In the genomic region with DNA sequence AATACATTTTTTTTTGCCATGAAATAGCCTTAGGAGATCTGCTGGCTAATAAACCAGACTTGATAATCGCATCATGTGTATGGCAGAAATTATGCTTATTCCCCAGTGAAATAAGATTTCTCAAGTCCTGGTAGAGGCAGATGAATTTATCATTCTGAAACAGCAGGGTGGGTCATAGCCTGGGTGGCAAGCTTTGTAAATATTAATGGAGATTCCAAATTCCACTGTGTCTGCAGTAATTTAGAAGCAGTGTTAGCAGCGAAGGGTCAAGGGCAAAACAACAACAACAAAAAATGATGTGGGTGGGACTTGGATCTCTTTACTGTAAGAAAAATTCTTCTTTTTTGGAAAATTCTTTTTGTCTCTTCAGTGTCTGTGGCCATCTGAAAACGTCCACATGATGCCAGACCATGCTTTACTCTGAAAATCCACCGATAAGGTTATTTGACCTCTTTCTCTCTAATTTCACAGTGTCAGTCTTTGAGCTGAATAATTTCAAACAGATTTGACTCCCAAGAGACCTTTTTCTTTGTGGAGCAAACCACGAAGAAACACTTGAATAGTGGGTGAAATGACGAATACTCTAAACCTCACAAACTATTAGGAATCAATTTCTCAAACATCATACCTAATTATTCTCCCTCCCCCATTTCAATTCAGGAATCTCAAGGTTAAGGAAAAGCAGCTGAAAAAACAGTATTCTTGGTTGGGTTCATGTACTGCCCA, we compare ENCODE assay signal across 19 cellular contexts.
"Had no signal": no experiment of that assay in that cellular context is flagged by ENCODE, and none has a peak within 500 bp of the region (broad histone marks: within the 10 kb centered on the region; RNA-seq: fewer than 3 reads in every experiment).

No MANE protein-coding gene starts in this region.

- H3K27me3 ChIP-seq: brain microvascular endothelial cell, hepatocyte, upper lobe of right lung had no signal

- H3K4me1 ChIP-seq: lower lobe of right lung, upper lobe of right lung had no signal

- H3K9me3 Mint-ChIP-seq: activated B cell treated with CpG ODN at 0.5 μM for 24 hours; activated naive CD8-positive, alpha-beta T cell treated with anti-CD3 and anti-CD28 coated beads for 36 hours; activated T-helper 17 cell treated with anti-CD3 and anti-CD28 coated beads, Interleukin-2, amount 50 U/mL, for 72 hours; central memory CD8-positive, alpha-beta T cell; naive thymus-derived CD8-positive, alpha-beta T cell; stimulated activated naive CD8-positive, alpha-beta T cell treated with anti-CD3 and anti-CD28 coated beads, Interleukin-15, Interleukin-2, amounts not matched to agents 100 ng/mL and 50 ng/mL, for 24 hours had no signal

- ATAC-seq: activated CD8-positive, alpha-beta memory T cell treated with anti-CD3 and anti-CD28 coated beads, Interleukin-2, amount 10 ng/mL, durations not matched to agents 7 days and 5 days; activated T-helper 17 cell treated with anti-CD3 and anti-CD28 coated beads, Interleukin-2, amount 50 U/mL, for 72 hours; left cardiac atrium; lower lobe of right lung; naive thymus-derived CD8-positive, alpha-beta T cell; upper lobe of right lung had no signal

- H2AFZ ChIP-seq: hepatocyte had no signal

- H3K9me3 ChIP-seq: lower lobe of right lung, upper lobe of right lung had no signal

- H3K4me3 Mint-ChIP-seq: activated B cell treated with CpG ODN at 0.5 μM for 24 hours; activated CD4-positive, alpha-beta memory T cell treated with anti-CD3 and anti-CD28 coated beads, Interleukin-2, amount 10 ng/mL, durations not matched to agents 7 days and 5 days; activated CD8-positive, alpha-beta memory T cell treated with anti-CD3 and anti-CD28 coated beads, Interleukin-2, amount 10 ng/mL, durations not matched to agents 7 days and 5 days; activated naive CD8-positive, alpha-beta T cell treated with anti-CD3 and anti-CD28 coated beads for 36 hours; activated T-helper 17 cell treated with anti-CD3 and anti-CD28 coated beads, Interleukin-2, amount 50 U/mL, for 72 hours; central memory CD8-positive, alpha-beta T cell; naive thymus-derived CD8-positive, alpha-beta T cell; stimulated activated naive CD8-positive, alpha-beta T cell treated with anti-CD3 and anti-CD28 coated beads, Interleukin-15, Interleukin-2, amounts not matched to agents 100 ng/mL and 50 ng/mL, for 24 hours had no signal

- H3K27ac ChIP-seq: brain microvascular endothelial cell, hepatocyte, lower lobe of right lung, upper lobe of right lung had no signal

- H3K36me3 Mint-ChIP-seq: activated naive CD8-positive, alpha-beta T cell treated with anti-CD3 and anti-CD28 coated beads for 36 hours; naive thymus-derived CD8-positive, alpha-beta T cell had no signal

- H3K4me3 ChIP-seq: hepatocyte, lower lobe of right lung, upper lobe of right lung had no signal

- H3K27me3 Mint-ChIP-seq: activated B cell treated with CpG ODN at 0.5 μM for 24 hours; activated CD4-positive, alpha-beta memory T cell treated with anti-CD3 and anti-CD28 coated beads, Interleukin-2, amount 10 ng/mL, durations not matched to agents 7 days and 5 days; activated T-helper 17 cell treated with anti-CD3 and anti-CD28 coated beads, Interleukin-2, amount 50 U/mL, for 72 hours; stimulated activated naive CD8-positive, alpha-beta T cell treated with anti-CD3 and anti-CD28 coated beads, Interleukin-15, Interleukin-2, amounts not matched to agents 100 ng/mL and 50 ng/mL, for 24 hours had no signal

- H3K27ac Mint-ChIP-seq: activated B cell treated with CpG ODN at 0.5 μM for 24 hours; activated CD4-positive, alpha-beta memory T cell treated with anti-CD3 and anti-CD28 coated beads, Interleukin-2, amount 10 ng/mL, durations not matched to agents 7 days and 5 days; activated CD8-positive, alpha-beta memory T cell treated with anti-CD3 and anti-CD28 coated beads, Interleukin-2, amount 10 ng/mL, durations not matched to agents 7 days and 5 days; activated naive CD8-positive, alpha-beta T cell treated with anti-CD3 and anti-CD28 coated beads for 36 hours; activated T-helper 17 cell treated with anti-CD3 and anti-CD28 coated beads, Interleukin-2, amount 50 U/mL, for 72 hours; naive thymus-derived CD8-positive, alpha-beta T cell; stimulated activated naive CD8-positive, alpha-beta T cell treated with anti-CD3 and anti-CD28 coated beads, Interleukin-15, Interleukin-2, amounts not matched to agents 100 ng/mL and 50 ng/mL, for 24 hours had no signal

- H3K79me2 ChIP-seq: hepatocyte had no signal

- H3K36me3 ChIP-seq: brain microvascular endothelial cell, lower lobe of right lung, upper lobe of right lung had no signal

- DNase-seq: activated B cell treated with CpG ODN at 0.5 μM for 24 hours; activated CD4-positive, alpha-beta memory T cell treated with anti-CD3 and anti-CD28 coated beads, Interleukin-2, amount 10 ng/mL, durations not matched to agents 7 days and 5 days; activated CD4-positive, alpha-beta T cell treated with anti-CD3 and anti-CD28 coated beads for 48 hours; activated CD8-positive, alpha-beta memory T cell treated with anti-CD3 and anti-CD28 coated beads, Interleukin-2, amount 10 ng/mL, durations not matched to agents 7 days and 5 days; activated naive CD4-positive, alpha-beta T cell; activated naive CD8-positive, alpha-beta T cell treated with anti-CD3 and anti-CD28 coated beads for 36 hours; amygdala; brain microvascular endothelial cell; cortex of kidney; left cardiac atrium; lower lobe of right lung; naive thymus-derived CD8-positive, alpha-beta T cell; T-helper 1 cell; T-helper 9 cell; upper lobe of right lung had no signal

- H3K4me1 Mint-ChIP-seq: activated B cell treated with CpG ODN at 0.5 μM for 24 hours; central memory CD8-positive, alpha-beta T cell had no signal

- H3K4me2 ChIP-seq: hepatocyte had no signal
